Comparison of ENCODE assay signal across 7 cellular contexts in the genomic region with DNA sequence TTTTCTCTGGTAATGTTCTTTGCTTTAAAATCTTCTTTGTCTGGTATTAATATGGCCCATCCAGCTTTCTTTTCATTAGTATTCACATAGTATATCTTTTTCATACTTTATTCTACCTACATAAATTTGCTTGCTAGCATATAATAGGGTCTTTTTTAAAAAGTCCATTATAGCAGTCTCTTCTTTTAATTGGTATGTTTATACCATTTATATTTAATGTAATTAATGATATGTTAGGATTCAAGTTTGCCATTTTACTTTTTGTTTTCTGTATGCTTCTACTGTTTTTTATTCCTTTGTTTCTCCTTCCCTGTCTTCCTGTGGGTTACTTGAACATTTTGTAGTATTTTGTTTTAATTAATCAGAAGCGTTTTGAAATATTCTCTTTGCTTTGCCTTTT.
"Had no signal": no experiment of that assay in that cellular context is flagged by ENCODE, and none has a peak within 500 bp of the region (broad histone marks: within the 10 kb centered on the region; RNA-seq: fewer than 3 reads in every experiment).

No MANE protein-coding gene starts in this region.

- DNase-seq: IMR-90, KBM-7, KG1 had no signal

- H3K4me2 ChIP-seq: KMS-11 had no signal

- ATAC-seq: HepG2 had no signal

- H3K9ac ChIP-seq: KMS-11 had no signal

- FAIRE-seq: HepG2, HTR-8/SVneo had no signal

- H3K27ac ChIP-seq: HL-60, KMS-11 had no signal
